In genomic region chr18:67047334-67047733, GRCh38 we compare ENCODE assay signal across 29 cellular contexts.
"Had no signal": no experiment of that assay in that cellular context is flagged by ENCODE, and none has a peak within 500 bp of the region (broad histone marks: within the 10 kb centered on the region; RNA-seq: fewer than 3 reads in every experiment).

No MANE protein-coding gene starts in this region.

- H3K27me3 Mint-ChIP-seq: stimulated activated memory B cell treated with anti-CD40 and anti-IgM and Interleukin-4, amounts not matched to agents 10 μg/mL and 1 μg/mL and 100 μg/mL, for 72 hours; stimulated activated naive B cell treated with anti-CD40 and anti-IgM and Interleukin-4, amounts not matched to agents 10 μg/mL and 1 μg/mL and 100 μg/mL, for 72 hours; stimulated activated naive CD8-positive, alpha-beta T cell treated with anti-CD3 and anti-CD28 coated beads, Interleukin-15, amount 100 ng/mL, for 72 hours; stimulated activated naive CD8-positive, alpha-beta T cell treated with anti-CD3 and anti-CD28 coated beads, Interleukin-15, Interleukin-2, amounts not matched to agents 100 ng/mL and 50 ng/mL, for 24 hours; type B pancreatic cell had no signal

- H3K4me3 ChIP-seq: stomach, suprapubic skin, testis, thoracic aorta, thyroid gland, tibial artery, tibial nerve, transverse colon, upper lobe of left lung, upper lobe of right lung, uterus, vagina had no signal

- H3K4me3 Mint-ChIP-seq: stimulated activated effector memory CD8-positive, alpha-beta T cell treated with anti-CD3 and anti-CD28 coated beads, Interleukin-12 subunit alpha, Interleukin-12 subunit beta, amount 100 ng/mL, for 72 hours; stimulated activated memory B cell treated with anti-CD40 and anti-IgM and Interleukin-4, amounts not matched to agents 10 μg/mL and 1 μg/mL and 100 μg/mL, for 72 hours; stimulated activated naive B cell treated with anti-CD40 and anti-IgM and Interleukin-4, amounts not matched to agents 10 μg/mL and 1 μg/mL and 100 μg/mL, for 72 hours; stimulated activated naive CD8-positive, alpha-beta T cell treated with anti-CD3 and anti-CD28 coated beads, Interleukin-15, amount 100 ng/mL, for 72 hours; stimulated activated naive CD8-positive, alpha-beta T cell treated with anti-CD3 and anti-CD28 coated beads, Interleukin-15, Interleukin-2, amounts not matched to agents 100 ng/mL and 50 ng/mL, for 24 hours; type B pancreatic cell had no signal

- FAIRE-seq: urothelium cell line had no signal

- H3K9me3 ChIP-seq: stomach, suprapubic skin, testis, thoracic aorta, thyroid gland, tibial artery, tibial nerve, transverse colon, upper lobe of left lung, upper lobe of right lung, uterus, vagina had no signal

- H3K9me3 Mint-ChIP-seq: stimulated activated memory B cell treated with anti-CD40 and anti-IgM and Interleukin-4, amounts not matched to agents 10 μg/mL and 1 μg/mL and 100 μg/mL, for 72 hours; stimulated activated naive CD8-positive, alpha-beta T cell treated with anti-CD3 and anti-CD28 coated beads, Interleukin-15, amount 100 ng/mL, for 72 hours; stimulated activated naive CD8-positive, alpha-beta T cell treated with anti-CD3 and anti-CD28 coated beads, Interleukin-15, Interleukin-2, amounts not matched to agents 100 ng/mL and 50 ng/mL, for 24 hours; type B pancreatic cell had no signal

- H3K36me3 Mint-ChIP-seq: stimulated activated effector memory CD8-positive, alpha-beta T cell treated with anti-CD3 and anti-CD28 coated beads, Interleukin-12 subunit alpha, Interleukin-12 subunit beta, amount 100 ng/mL, for 72 hours; stimulated activated memory B cell treated with anti-CD40 and anti-IgM and Interleukin-4, amounts not matched to agents 10 μg/mL and 1 μg/mL and 100 μg/mL, for 72 hours; stimulated activated naive B cell treated with anti-CD40 and anti-IgM and Interleukin-4, amounts not matched to agents 10 μg/mL and 1 μg/mL and 100 μg/mL, for 72 hours; type B pancreatic cell had no signal

- H3K36me3 ChIP-seq: stomach, suprapubic skin, thoracic aorta, thyroid gland, tibial artery, tibial nerve, transverse colon, upper lobe of left lung, upper lobe of right lung, uterus, vagina had no signal

- H3K27ac ChIP-seq: stomach, suprapubic skin, testis, thoracic aorta, thyroid gland, tibial artery, tibial nerve, transverse colon, upper lobe of left lung, upper lobe of right lung, uterus, vagina had no signal

- DNase-seq: stimulated activated CD4-positive, alpha-beta T cell treated with anti-CD3 and anti-CD28 coated beads, Interleukin-2, amount 100 ng/mL, for 48 hours; stimulated activated CD4-positive, alpha-beta T cell treated with anti-CD3 and anti-CD28 coated beads, Interleukin-4, amount 100 ng/mL, for 1 hour; stimulated activated CD4-positive, alpha-beta T cell treated with anti-CD3 and anti-CD28 coated beads, Interleukin-4, amount 100 ng/mL, for 24 hours; stimulated activated CD4-positive, alpha-beta T cell treated with anti-CD3 and anti-CD28 coated beads, Interleukin-4, amount 100 ng/mL, for 4 hours; stimulated activated CD8-positive, alpha-beta memory T cell treated with anti-CD3 and anti-CD28 coated beads, Interleukin-4, amount 100 ng/mL, for 48 hours; stimulated activated naive B cell treated with anti-CD40 and anti-IgM and Interleukin-4, amounts not matched to agents 10 μg/mL and 1 μg/mL and 100 μg/mL, for 72 hours; stimulated activated naive CD4-positive, alpha-beta T cell; stimulated activated naive CD4-positive, alpha-beta T cell treated with Interleukin-2 at 50 U/mL for 16 hours; stimulated activated naive CD8-positive, alpha-beta T cell treated with anti-CD3 and anti-CD28 coated beads, Interleukin-15, amount 100 ng/mL, for 72 hours; stimulated activated naive CD8-positive, alpha-beta T cell treated with anti-CD3 and anti-CD28 coated beads, Interleukin-15, Interleukin-2, amounts not matched to agents 100 U/mL and 50 U/mL, for 24 hours; stomach; substantia nigra; testis; thyroid gland; tibial artery; transverse colon; trophoblast cell; upper lobe of left lung; upper lobe of right lung; uterus had no signal

- ATAC-seq: stimulated activated effector memory CD8-positive, alpha-beta T cell treated with anti-CD3 and anti-CD28 coated beads, Interleukin-12 subunit alpha, Interleukin-12 subunit beta, amount 100 ng/mL, for 72 hours; stimulated activated memory B cell treated with anti-CD40 and anti-IgM and Interleukin-4, amounts not matched to agents 10 μg/mL and 1 μg/mL and 100 μg/mL, for 72 hours; stimulated activated naive B cell treated with anti-CD40 and anti-IgM and Interleukin-4, amounts not matched to agents 10 μg/mL and 1 μg/mL and 100 μg/mL, for 72 hours; stimulated activated naive CD8-positive, alpha-beta T cell treated with anti-CD3 and anti-CD28 coated beads, Interleukin-15, amount 100 ng/mL, for 72 hours; stimulated activated naive CD8-positive, alpha-beta T cell treated with anti-CD3 and anti-CD28 coated beads, Interleukin-15, Interleukin-2, amounts not matched to agents 100 U/mL and 50 U/mL, for 24 hours; upper lobe of right lung had no signal

- H3K27ac Mint-ChIP-seq: stimulated activated effector memory CD8-positive, alpha-beta T cell treated with anti-CD3 and anti-CD28 coated beads, Interleukin-12 subunit alpha, Interleukin-12 subunit beta, amount 100 ng/mL, for 72 hours; stimulated activated memory B cell treated with anti-CD40 and anti-IgM and Interleukin-4, amounts not matched to agents 10 μg/mL and 1 μg/mL and 100 μg/mL, for 72 hours; stimulated activated naive B cell treated with anti-CD40 and anti-IgM and Interleukin-4, amounts not matched to agents 10 μg/mL and 1 μg/mL and 100 μg/mL, for 72 hours; stimulated activated naive CD8-positive, alpha-beta T cell treated with anti-CD3 and anti-CD28 coated beads, Interleukin-15, amount 100 ng/mL, for 72 hours; stimulated activated naive CD8-positive, alpha-beta T cell treated with anti-CD3 and anti-CD28 coated beads, Interleukin-15, Interleukin-2, amounts not matched to agents 100 ng/mL and 50 ng/mL, for 24 hours; type B pancreatic cell had no signal

- H3K4me1 ChIP-seq: stomach, suprapubic skin, testis, thyroid gland, tibial artery, tibial nerve, transverse colon, upper lobe of left lung, upper lobe of right lung, uterus, vagina had no signal

- H3K4me1 Mint-ChIP-seq: stimulated activated effector memory CD8-positive, alpha-beta T cell treated with anti-CD3 and anti-CD28 coated beads, Interleukin-12 subunit alpha, Interleukin-12 subunit beta, amount 100 ng/mL, for 72 hours; stimulated activated memory B cell treated with anti-CD40 and anti-IgM and Interleukin-4, amounts not matched to agents 10 μg/mL and 1 μg/mL and 100 μg/mL, for 72 hours; stimulated activated naive B cell treated with anti-CD40 and anti-IgM and Interleukin-4, amounts not matched to agents 10 μg/mL and 1 μg/mL and 100 μg/mL, for 72 hours; stimulated activated naive CD8-positive, alpha-beta T cell treated with anti-CD3 and anti-CD28 coated beads, Interleukin-15, amount 100 ng/mL, for 72 hours had no signal
